Comparison of ENCODE assay signal across 8 cellular contexts in genomic region chr6:158818580-158819212, GRCh38. TPM values are rescaled to one million over a fixed set of nuclear protein-coding genes. Genes with fewer than 3 reads are reported as not detected.
A peak's percentile ranks its signal among the peaks of the same experiment; 100 is the strongest.
DNase-seq lines count a peak whose midpoint lies in the region; ATAC-seq, FAIRE-seq and TF ChIP-seq lines count a peak whose summit lies in the region.

No MANE protein-coding gene starts in this region.

- peaks cover 45% of the 10 kb centered on the region for H3K4me1 Mint-ChIP-seq in WTC11

- POLR2A ChIA-PET in GM10248 (lab: Yijun Ruan, JAX) (interaction anchor here (0.6 to 1.3 kb wide), 3 partner anchors 9 to 51 kb away, joined by 3 to 5 read pairs (median 4); no protein-coding TSS in a partner anchor), WTC11 (lab: Charles Lee) (interaction anchor here (0.9 to 1.8 kb wide), 4 partner anchors 35 to 104 kb away, joined by 3 to 20 read pairs (median 11); no protein-coding TSS in a partner anchor)

- no peaks in the 10 kb centered on the region for H3K27me3 ChIP-seq in HAP-1 (ENCODE audit: low read depth)
- H3K27me3 ChIP-seq in MM.1S (replicated peaks; ENCODE audit: insufficient read depth, low read length), result no peaks in the 10 kb centered on the region

- H3K36me3 Mint-ChIP-seq in WTC11, result peaks cover 52% of the 10 kb centered on the region

- in situ Hi-C loops in HAP-1 (cut with MboI; ENCODE audit: low sequenced_read_pairs), result no loop called here

- H3K4me3 ChIP-seq in HAP-1, result peak overlapping the region; percentile 71
- peak overlapping the region; percentile 55; the same call in 1 of the 2 replicates for H3K4me3 ChIP-seq in MM.1S (ENCODE audit: low read length)
- peak overlapping the region; percentile 75 to 88 for H3K4me3 ChIP-seq in cardiac fibroblast (replicated peaks in 1 of 2; ENCODE audit: low read depth in 2 of 2, low read length in 2 of 2)
- H3K4me3 ChIP-seq in kidney (ENCODE audit: low read length in 2 of 2), result peak overlapping the region; percentile 69 to 84

- H3K27ac ChIP-seq in MM.1S (ENCODE audit: low read length) (peak overlapping the region; percentile 86), kidney (ENCODE audit: low read depth in 2 of 2, low read length in 2 of 2) (peak overlapping the region; percentile 90 to 92)

- H3K9me3 Mint-ChIP-seq in WTC11, result peaks cover 7% of the 10 kb centered on the region

- H3K4me3 Mint-ChIP-seq in WTC11, result peak overlapping the region; percentile 95

- H3F3A ChIP-seq in MM.1S (ENCODE audit: insufficient read depth, low read length), result peaks cover 5% of the 10 kb centered on the region; the same call in 1 of the 2 replicates

- no peak for FAIRE-seq in kidney (lab: Jason Lieb, UNC)

- CTCF ChIA-PET in GM10248 (lab: Yijun Ruan, JAX) (interaction anchor here (1.0 to 1.6 kb wide), 3 partner anchors 21 to 44 kb away, joined by 3 to 4 read pairs (median 3); no protein-coding TSS in a partner anchor), WTC11 (lab: Charles Lee) (interaction anchor here (0.8 to 1.8 kb wide), 4 partner anchors 35 to 104 kb away, joined by 3 to 9 read pairs (median 5); no protein-coding TSS in a partner anchor)

- TF ChIP-seq CTCF in GM10248 (IDR thresholded peaks at IDR 0.05; ENCODE audit: control extremely low read depth, extremely low read depth, low read depth, missing control alignments) (no peak), MM.1S (IDR thresholded peaks at IDR 0.05; ENCODE audit: low read length) (no peak), WTC11 (IDR thresholded peaks at IDR 0.05) (no peak), cardiac fibroblast (IDR thresholded peaks at IDR 0.05; ENCODE audit: low read depth, low read length) (no peak), kidney (IDR thresholded peaks at IDR 0.05; ENCODE audit: borderline replicate concordance, extremely low read depth, insufficient read depth) (no peak)

- H2AFZ ChIP-seq in MM.1S (ENCODE audit: low read length), result no peak overlapping the region

- peaks cover 9% of the 10 kb centered on the region; the same call in 1 of the 2 replicates for H4K20me1 ChIP-seq in MM.1S (ENCODE audit: insufficient read depth, low read length)

- H3K9me2 ChIP-seq in MM.1S (replicated peaks; ENCODE audit: insufficient read depth, low read length), result no peaks in the 10 kb centered on the region

- DNase-seq in GM10248 (ENCODE audit: extremely low spot score), result peak; percentile 71
- DNase-seq in HAP-1 (ENCODE audit: low spot score in 2 of 2), result peak; percentile 45 to 82
- peak; percentile 42 for DNase-seq in MM.1S
- peak; percentile 66 for DNase-seq in WTC11 (ENCODE audit: low spot score)
- peak; percentile 65 for DNase-seq in cardiac fibroblast (ENCODE audit: low read depth in 2 of 2)
- peak; percentile 92 for DNase-seq in kidney
- peak; percentile 46 to 59 for DNase-seq in stimulated activated CD4-positive, alpha-beta T cell treated with anti-CD3 and anti-CD28 coated beads, Interleukin-1b, Interleukin-23, amount 100 ng/mL, for 4 hours (ENCODE audit: low read depth in 2 of 2)

- H3K4me1 ChIP-seq in HAP-1, result peaks cover 27% of the 10 kb centered on the region
- H3K4me1 ChIP-seq in MM.1S (ENCODE audit: low read length), result peaks cover 11% of the 10 kb centered on the region
- peaks cover 7% of the 10 kb centered on the region in 2 donors for H3K4me1 ChIP-seq in kidney (ENCODE audit: control insufficient read depth in 1 of 2, insufficient read depth in 1 of 2, low read depth in 1 of 2, low read length in 2 of 2)

- intact Hi-C loops in kidney (cut with DNase I), result no loop called here

- H3K79me2 ChIP-seq in MM.1S (ENCODE audit: low read length), result peaks cover 43% of the 10 kb centered on the region

- H3K9ac ChIP-seq in MM.1S (ENCODE audit: low read length) (peak overlapping the region; percentile 77), kidney (ENCODE audit: low read length in 2 of 2) (peak overlapping the region in 1 of 2 donors; percentile 46)

- peaks cover 16% of the 10 kb centered on the region for H3K27me3 Mint-ChIP-seq in WTC11 (ENCODE audit: low read depth)

- H3K4me2 ChIP-seq in MM.1S (ENCODE audit: low read depth, low read length), result no peak overlapping the region

- H3K36me3 ChIP-seq in HAP-1 (replicated peaks) (peaks cover 35% of the 10 kb centered on the region), MM.1S (replicated peaks; ENCODE audit: insufficient read depth, low read length) (no peaks in the 10 kb centered on the region), kidney (ENCODE audit: control insufficient read depth in 1 of 2, insufficient read depth in 2 of 2, low read length in 2 of 2) (no peaks in the 10 kb centered on the region)

- H3K9me3 ChIP-seq in HAP-1, result peaks cover 7% of the 10 kb centered on the region; the same call in 1 of the 2 replicates
- no peaks in the 10 kb centered on the region for H3K9me3 ChIP-seq in MM.1S (replicated peaks; ENCODE audit: insufficient read depth, low read length)
- no peaks in the 10 kb centered on the region for H3K9me3 ChIP-seq in kidney (ENCODE audit: control insufficient read depth in 1 of 2, low read length in 2 of 2)

- peak; percentile 38 for ATAC-seq in WTC11
- ATAC-seq in GM18873 (IDR thresholded peaks at IDR 0.05; ENCODE audit: low FRiP score, unreplicated experiment), result no peak

- no peak overlapping the region for H3K27ac Mint-ChIP-seq in WTC11

TF ChIP-seq in WTC11, 78 proteins besides CTCF, POLR2A, EP300 and RAD21:
- no peak for TF ChIP-seq NFYB (CRISPR knock-in tag; conservative IDR thresholded peaks at IDR 0.05; ENCODE audit: low read depth)
- TF ChIP-seq MYBL2 (CRISPR knock-in tag; IDR thresholded peaks at IDR 0.05), result no peak
- TF ChIP-seq ESRRA (CRISPR knock-in tag; IDR thresholded peaks at IDR 0.05; ENCODE audit: borderline replicate concordance), result no peak
- no peak for TF ChIP-seq NFE2L1 (CRISPR knock-in tag; IDR thresholded peaks at IDR 0.05)
- TF ChIP-seq, protein P1, sequence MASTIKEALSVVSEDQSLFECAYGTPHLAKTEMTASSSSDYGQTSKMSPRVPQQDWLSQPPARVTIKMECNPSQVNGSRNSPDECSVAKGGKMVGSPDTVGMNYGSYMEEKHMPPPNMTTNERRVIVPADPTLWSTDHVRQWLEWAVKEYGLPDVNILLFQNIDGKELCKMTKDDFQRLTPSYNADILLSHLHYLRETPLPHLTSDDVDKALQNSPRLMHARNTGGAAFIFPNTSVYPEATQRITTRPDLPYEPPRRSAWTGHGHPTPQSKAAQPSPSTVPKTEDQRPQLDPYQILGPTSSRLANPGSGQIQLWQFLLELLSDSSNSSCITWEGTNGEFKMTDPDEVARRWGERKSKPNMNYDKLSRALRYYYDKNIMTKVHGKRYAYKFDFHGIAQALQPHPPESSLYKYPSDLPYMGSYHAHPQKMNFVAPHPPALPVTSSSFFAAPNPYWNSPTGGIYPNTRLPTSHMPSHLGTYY (CRISPR knock-in tag; IDR thresholded peaks at IDR 0.05), result no peak
- no peak for TF ChIP-seq NR3C1 (CRISPR knock-in tag; conservative IDR thresholded peaks at IDR 0.05; ENCODE audit: low read depth)
- no peak for TF ChIP-seq FOXJ3 (CRISPR knock-in tag; IDR thresholded peaks at IDR 0.05; ENCODE audit: borderline replicate concordance)
- no peak for TF ChIP-seq MXD4 (CRISPR knock-in tag; IDR thresholded peaks at IDR 0.05; ENCODE audit: borderline replicate concordance)

RNA-seq across cellular contexts. Expression of gene EZR, which starts 0.5 kb away (rescaled TPM):
- total RNA-seq in WTC11 (2021), result 194 to 215 TPM (median 199 TPM) in 3 replicates
- total RNA-seq in kidney, result 636 TPM
- 154 TPM for polyA plus RNA-seq in kidney (ENCODE audit: insufficient read depth, low read depth, low replicate concordance)

Comparison
In these comparisons a context has a peak if more than half of its experiments do, and no peak if none do; other contexts are left out.
1. DNase-seq: peak in every context shown above with its lines; median percentile 92 in kidney; 71 in GM10248; 66 in WTC11; 65 in cardiac fibroblast; 64 in HAP-1; 52 in stimulated activated CD4-positive, alpha-beta T cell treated with anti-CD3 and anti-CD28 coated beads, Interleukin-1b, Interleukin-23, amount 100 ng/mL, for 4 hours; 42 in MM.1S.